ENCODE assay signal across 1 cellular context in the genomic region with DNA sequence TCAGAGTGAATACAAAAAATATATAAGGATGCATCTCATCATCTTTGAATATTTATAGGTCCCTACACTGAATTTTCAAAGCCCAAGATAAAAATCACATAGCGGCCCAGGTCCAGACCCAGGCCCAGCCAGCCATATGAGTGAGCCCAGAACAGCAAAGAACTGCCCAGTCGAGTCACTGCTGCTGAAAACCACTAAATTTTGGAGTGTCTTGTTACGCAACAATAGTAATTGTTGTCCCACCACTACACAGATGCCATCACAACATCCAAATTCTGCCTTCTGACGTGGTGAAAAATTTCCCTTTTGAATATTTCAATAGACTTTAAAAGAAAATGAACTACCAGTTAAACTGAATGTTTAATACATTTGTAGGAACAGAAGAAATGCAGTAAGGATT.
A peak's percentile ranks its signal among the peaks of the same experiment; 100 is the strongest.
TF ChIP-seq lines count a peak whose summit lies in the region.

No MANE protein-coding gene starts in this region.

TF ChIP-seq in HepG2, 621 proteins besides CTCF, POLR2A, EP300 and RAD21:
- TF ChIP-seq HOXA3 (CRISPR knock-in tag; IDR thresholded peaks at IDR 0.05) (no peak), CEBPB (IDR thresholded peaks at IDR 0.05; ENCODE audit: borderline replicate concordance, low read depth, low read length) (peak; percentile 82)
TF ChIP-seq in HepG2: peak in this region for 1.
